12 cellular contexts compared by ENCODE assay signal in the genomic region with DNA sequence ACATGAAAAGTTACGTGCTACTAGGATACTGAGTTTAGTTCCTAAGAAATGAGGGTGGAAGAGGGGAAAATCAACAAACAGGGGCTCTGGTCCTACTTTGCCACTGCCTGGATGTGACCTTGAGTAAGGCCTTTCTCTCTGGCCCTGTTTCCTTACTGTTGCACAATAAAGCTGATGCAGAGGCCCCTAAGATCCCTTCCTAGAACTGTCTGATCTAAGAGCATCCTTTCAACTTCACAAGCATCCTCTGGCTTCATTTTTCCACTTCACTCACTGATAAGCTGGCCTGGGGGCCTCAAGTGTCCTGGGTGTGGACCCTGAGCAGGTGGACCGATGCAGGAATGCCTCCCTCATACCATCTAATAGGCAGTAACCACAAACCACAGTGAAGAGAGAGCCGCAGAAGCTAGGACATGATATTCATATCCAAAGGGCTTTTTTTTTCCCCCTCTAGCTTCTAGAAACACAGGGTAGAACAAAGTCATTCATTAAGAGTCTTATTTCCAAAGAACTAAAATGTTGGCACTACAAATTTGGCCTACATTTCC. TPM values are rescaled to one million over a fixed set of nuclear protein-coding genes. Genes with fewer than 3 reads are reported as not detected.
A peak's percentile ranks its signal among the peaks of the same experiment; 100 is the strongest.
DNase-seq lines count a peak whose midpoint lies in the region; ATAC-seq and TF ChIP-seq lines count a peak whose summit lies in the region.
"Had no signal": no experiment of that assay in that cellular context is flagged by ENCODE, and none has a peak within 500 bp of the region (broad histone marks: within the 10 kb centered on the region; RNA-seq: fewer than 3 reads in every experiment).

No MANE protein-coding gene starts in this region.

- peak overlapping the region; percentile 26 to 69 for H3K27ac Mint-ChIP-seq in natural killer cell treated with Interleukin-12 subunit alpha and Interleukin-12 subunit beta and Interleukin-15 and Interleukin-18, amount 100 ng/mL, for 72 hours
- H3K27ac Mint-ChIP-seq in natural killer cell (peak overlapping the region in 1 of 2 donors; percentile 27), mesothelial cell of epicardium (no peak overlapping the region)

- H3K9me3 ChIP-seq in HAP-1: no peaks in the 10 kb centered on the region
- H3K9me3 ChIP-seq: left lung had no signal

- no peak for DNase-seq in natural killer cell treated with Interleukin-12 subunit alpha and Interleukin-12 subunit beta and Interleukin-15 and Interleukin-18, amount 100 ng/mL, for 72 hours (ENCODE audit: low spot score)
- DNase-seq in natural killer cell (no peak), choroid plexus epithelial cell (ENCODE audit: low read depth) (peak; percentile 26), myocyte (ENCODE audit: low read depth) (peak; percentile 90), iPS-NIHi7 (ENCODE audit: extremely low spot score) (no peak), mesothelial cell of epicardium (ENCODE audit: low spot score in 2 of 2, unreplicated experiment in 2 of 2) (no peak), HAP-1 (ENCODE audit: low spot score in 2 of 2) (no peak)
- DNase-seq: left lung; NCI-H1417 treated with DMSO at 0.1 percent for 48 hours; NCI-H748 treated with DMSO at 0.1 percent for 48 hours; stimulated activated CD4-positive, alpha-beta T cell treated with anti-CD3 and anti-CD28 coated beads, Interleukin-2, amount 100 ng/mL, for 48 hours had no signal

- H3K27me3 Mint-ChIP-seq in natural killer cell treated with Interleukin-12 subunit alpha and Interleukin-12 subunit beta and Interleukin-15 and Interleukin-18, amount 100 ng/mL, for 72 hours: no peaks in the 10 kb centered on the region
- H3K27me3 Mint-ChIP-seq in natural killer cell (ENCODE audit: low read depth in 2 of 2) (no peaks in the 10 kb centered on the region), mesothelial cell of epicardium (ENCODE audit: low read depth) (no peaks in the 10 kb centered on the region)

- no peaks in the 10 kb centered on the region for H3K9me3 Mint-ChIP-seq in natural killer cell treated with Interleukin-12 subunit alpha and Interleukin-12 subunit beta and Interleukin-15 and Interleukin-18, amount 100 ng/mL, for 72 hours
- H3K9me3 Mint-ChIP-seq in natural killer cell (no peaks in the 10 kb centered on the region), mesothelial cell of epicardium (peaks cover 4% of the 10 kb centered on the region)

- H3K36me3 Mint-ChIP-seq in natural killer cell treated with Interleukin-12 subunit alpha and Interleukin-12 subunit beta and Interleukin-15 and Interleukin-18, amount 100 ng/mL, for 72 hours: peaks cover 17% of the 10 kb centered on the region
- H3K36me3 Mint-ChIP-seq in natural killer cell: no peaks in the 10 kb centered on the region
- peaks cover 30% of the 10 kb centered on the region for H3K36me3 Mint-ChIP-seq in mesothelial cell of epicardium

- peak in 1 of 2 donors; percentile 13 for ATAC-seq in natural killer cell treated with Interleukin-12 subunit alpha and Interleukin-12 subunit beta and Interleukin-15 and Interleukin-18, amount 100 ng/mL, for 72 hours
- ATAC-seq in natural killer cell (no peak), HG03565 (IDR thresholded peaks at IDR 0.05; ENCODE audit: unreplicated experiment) (no peak)

- intact Hi-C loops in natural killer cell (cut with micrococcal nuclease): no loop called here

- no peak for TF ChIP-seq CTCF in natural killer cell (IDR thresholded peaks at IDR 0.05)
- TF ChIP-seq CTCF in choroid plexus epithelial cell (conservative IDR thresholded peaks at IDR 0.05; ENCODE audit: low read depth, low read length): no peak
- TF ChIP-seq CTCF in mesothelial cell of epicardium (IDR thresholded peaks at IDR 0.05; ENCODE audit: unreplicated experiment): no peak

- no peaks in the 10 kb centered on the region for H3K4me1 ChIP-seq in HAP-1

- peaks cover 75% of the 10 kb centered on the region for H3K36me3 ChIP-seq in HAP-1 (replicated peaks)

- in situ Hi-C loops in HAP-1 (cut with MboI; ENCODE audit: low sequenced_read_pairs): no loop called here

- H3K4me3 ChIP-seq in choroid plexus epithelial cell (ENCODE audit: low read depth, low read length) (no peak overlapping the region), HAP-1 (no peak overlapping the region)
- H3K4me3 ChIP-seq: left lung had no signal

- no peak overlapping the region for H3K4me3 Mint-ChIP-seq in natural killer cell treated with Interleukin-12 subunit alpha and Interleukin-12 subunit beta and Interleukin-15 and Interleukin-18, amount 100 ng/mL, for 72 hours
- H3K4me3 Mint-ChIP-seq in natural killer cell (no peak overlapping the region), mesothelial cell of epicardium (no peak overlapping the region)

- H3K27me3 ChIP-seq in HAP-1 (ENCODE audit: low read depth): no peaks in the 10 kb centered on the region
- H3K27me3 ChIP-seq: left lung had no signal

- peaks cover 23 to 39% of the 10 kb centered on the region in 2 donors for H3K4me1 Mint-ChIP-seq in natural killer cell treated with Interleukin-12 subunit alpha and Interleukin-12 subunit beta and Interleukin-15 and Interleukin-18, amount 100 ng/mL, for 72 hours (ENCODE audit: low read depth in 2 of 2)
- H3K4me1 Mint-ChIP-seq in natural killer cell: peaks cover 31 to 39% of the 10 kb centered on the region in 2 donors
- H3K4me1 Mint-ChIP-seq in mesothelial cell of epicardium: peaks cover 6% of the 10 kb centered on the region

RNA-seq across cellular contexts. Expression of gene FKBP1A, which starts 21.5 kb away (rescaled TPM):
- 100 to 1,000 TPM; 167 to 229 TPM for total RNA-seq in natural killer cell treated with Interleukin-12 subunit alpha and Interleukin-12 subunit beta and Interleukin-15 and Interleukin-18, amount 100 ng/mL, for 72 hours
- 10 to 100 TPM; 74.6 to 76.4 (median 75.4) TPM for total RNA-seq in natural killer cell
- total RNA-seq in myocyte: 125 and 146 TPM in 2 replicates
- 415 TPM for polyA plus RNA-seq in myocyte (2012)
- 130 to 135 TPM (median 132 TPM) in 3 replicates for total RNA-seq in mesothelial cell of epicardium

RNA-seq across cellular contexts. Expression of gene SDCBP2, which starts 42.4 kb away (rescaled TPM):
- total RNA-seq in natural killer cell treated with Interleukin-12 subunit alpha and Interleukin-12 subunit beta and Interleukin-15 and Interleukin-18, amount 100 ng/mL, for 72 hours: 1 to 10 TPM in 1 of 2 donors, under 1 TPM in 1; 0.89 to 1.5 TPM
- total RNA-seq in natural killer cell (1 to 10 TPM; 2.0 to 2.7 (median 2.6) TPM), myocyte (1.8 and 4.0 TPM in 2 replicates), mesothelial cell of epicardium (1.8 to 3.4 TPM (median 2.9 TPM) in 3 replicates)
- polyA plus RNA-seq in myocyte (2012): 2.7 TPM

Comparison
In these comparisons a context has a peak if more than half of its experiments do, and no peak if none do; other contexts are left out.
1. DNase-seq: peak in choroid plexus epithelial cell (single experiment) and myocyte (single experiment); none in natural killer cell treated with Interleukin-12 subunit alpha and Interleukin-12 subunit beta and Interleukin-15 and Interleukin-18, amount 100 ng/mL, for 72 hours (single experiment), natural killer cell (single experiment), iPS-NIHi7 (single experiment), mesothelial cell of epicardium (0 of 2) and HAP-1 (0 of 2).